Comparison of ENCODE assay signal across 27 cellular contexts in the genomic region with DNA sequence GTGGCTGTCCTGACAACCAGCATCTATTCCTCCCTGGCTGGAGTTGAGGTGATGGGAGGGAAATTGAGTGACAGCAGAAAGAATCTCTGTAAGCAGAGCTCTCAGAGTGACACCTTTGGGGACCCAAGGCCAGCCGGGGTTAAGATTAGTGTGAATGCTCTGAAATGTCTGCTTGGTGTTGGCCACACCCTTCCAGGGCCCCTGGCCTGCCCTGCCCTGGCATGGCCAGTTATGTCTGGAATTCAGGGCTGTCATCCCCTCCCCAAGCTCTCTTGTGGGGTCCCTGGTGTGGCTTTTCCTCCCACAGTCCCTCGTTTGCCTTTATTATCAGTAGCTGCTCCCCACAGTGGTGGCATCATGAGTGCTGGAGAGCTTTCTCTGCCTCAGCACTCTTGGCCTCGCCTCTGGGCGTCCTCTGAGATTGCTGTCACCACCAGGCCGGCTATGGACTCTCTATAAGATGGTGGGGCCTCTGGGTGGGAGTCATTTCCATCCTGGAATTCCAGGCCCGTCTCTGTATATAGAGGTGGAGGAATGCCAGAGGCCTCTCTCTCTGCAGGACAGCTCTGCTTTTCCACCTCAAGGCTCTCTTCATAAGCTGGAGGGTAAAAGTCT. TPM values are rescaled to one million over a fixed set of nuclear protein-coding genes. Genes with fewer than 3 reads are reported as not detected.
DNase-seq lines count a peak whose midpoint lies in the region; ATAC-seq and TF ChIP-seq lines count a peak whose summit lies in the region.
"Had no signal": no experiment of that assay in that cellular context is flagged by ENCODE, and none has a peak within 500 bp of the region (broad histone marks: within the 10 kb centered on the region; RNA-seq: fewer than 3 reads in every experiment).

No MANE protein-coding gene starts in this region.

- no peak overlapping the region for H4K91ac ChIP-seq in neuronal stem cell (ENCODE audit: low read depth, low read length, poor library complexity)

- H3K27ac ChIP-seq in esophagus muscularis mucosa (replicated peaks in 1 of 4): peak overlapping the region; percentile 85 to 89 (median 86)
- H3K27ac ChIP-seq in neuronal stem cell (replicated peaks; ENCODE audit: low read length): no peak overlapping the region
- H3K27ac ChIP-seq in tibial artery: peak overlapping the region; percentile 80 to 86
- no peak overlapping the region for H3K27ac ChIP-seq in substantia nigra (ENCODE audit: low read depth, low read length, poor library complexity, severe bottlenecking)
- H3K27ac ChIP-seq: body of pancreas, pancreas, PC-9 had no signal

- no peak overlapping the region for H2BK15ac ChIP-seq in neuronal stem cell (ENCODE audit: low read length)

- no peaks in the 10 kb centered on the region for H3K9me3 ChIP-seq in esophagus muscularis mucosa
- no peaks in the 10 kb centered on the region for H3K9me3 ChIP-seq in neuronal stem cell (replicated peaks in 1 of 2; ENCODE audit: control insufficient read depth in 2 of 2, insufficient read depth in 1 of 2, low read depth in 1 of 2, low read length in 2 of 2)
- H3K9me3 ChIP-seq in tibial artery: no peaks in the 10 kb centered on the region
- H3K9me3 ChIP-seq: body of pancreas, pancreas had no signal

- DNase-seq in esophagus muscularis mucosa (ENCODE audit: extremely low spot score) (no peak), left ventricle myocardium superior (peak; percentile 29), neuronal stem cell (ENCODE audit: low spot score) (no peak), tibial artery (no peak), substantia nigra (lab: John Stamatoyannopoulos, UW) (no peak), glomerular visceral epithelial cell (ENCODE audit: extremely low spot score) (no peak), GF-D8 (lab: John Stamatoyannopoulos, UW) (no peak)
- no peak for DNase-seq in activated CD4-positive, alpha-beta T cell treated with anti-CD3 and anti-CD28 coated beads, Interleukin-2, amount 50 U/mL, for 4 hours
- DNase-seq: activated CD4-positive, alpha-beta T cell treated with anti-CD3 and anti-CD28 coated beads, Interleukin-2, amount 50 U/mL, for 48 hours; activated naive CD4-positive, alpha-beta T cell; activated naive CD8-positive, alpha-beta T cell treated with anti-CD3 and anti-CD28 coated beads, Interleukin-2, amount 50 U/mL, for 24 hours; body of pancreas; CD4-positive, alpha-beta T cell; cerebellar nuclear complex; glutamatergic neuron; GOT3; HFFc6; islet precursor cell; pancreas; PC-9; T-helper 2 cell had no signal

- H3K4me3 ChIP-seq in esophagus muscularis mucosa (no peak overlapping the region), neuronal stem cell (ENCODE audit: low read length in 2 of 2) (no peak overlapping the region), tibial artery (no peak overlapping the region)
- H3K4me3 ChIP-seq: body of pancreas, pancreas, PC-9 had no signal

- no peak overlapping the region for H3K9ac ChIP-seq in neuronal stem cell (ENCODE audit: low read depth, low read length, poor library complexity)

- intact Hi-C loops in esophagus muscularis mucosa (cut with DNase I): no loop called here
- intact Hi-C loops in left ventricle myocardium superior (cut with micrococcal nuclease): no loop called here
- intact Hi-C loops in tibial artery (cut with DNase I; ENCODE audit: low total_unique reads): no loop called here

- H3K79me1 ChIP-seq in neuronal stem cell (ENCODE audit: low read depth, low read length): no peaks in the 10 kb centered on the region

- H2BK12ac ChIP-seq in neuronal stem cell (ENCODE audit: low read length): no peak overlapping the region

- no peak overlapping the region for H3K23ac ChIP-seq in neuronal stem cell (ENCODE audit: low read depth, low read length, poor library complexity)

- H2BK120ac ChIP-seq in neuronal stem cell (ENCODE audit: low read depth, low read length): no peak overlapping the region

- 59% methylated on average over 6 of the region's 6 CpGs for WGBS in esophagus muscularis mucosa
- no CpG with 5 or more reads among the region's 6 CpGs for WGBS in neuronal stem cell (ENCODE audit: extremely low coverage in 2 of 2, insufficient read length in 2 of 2, insufficient replicate concordance in 1 of 2), 2 donors

- H2AFZ ChIP-seq in neuronal stem cell (ENCODE audit: low read length): no peak overlapping the region
- H2AFZ ChIP-seq: PC-9 had no signal

- no peak overlapping the region for H3K4ac ChIP-seq in neuronal stem cell (ENCODE audit: low read length)

- ATAC-seq in left ventricle myocardium superior: peak; percentile 23
- ATAC-seq: activated naive CD8-positive, alpha-beta T cell treated with anti-CD3 and anti-CD28 coated beads, Interleukin-2, amount 50 U/mL, for 24 hours had no signal

- no peak for TF ChIP-seq EP300 in esophagus muscularis mucosa (IDR thresholded peaks at IDR 0.05)

- no peak overlapping the region for H2BK5ac ChIP-seq in neuronal stem cell (ENCODE audit: low read length)

- peaks cover 0 to 13% (median under 1%) of the 10 kb centered on the region in 4 donors for H3K36me3 ChIP-seq in esophagus muscularis mucosa
- no peaks in the 10 kb centered on the region for H3K36me3 ChIP-seq in neuronal stem cell (replicated peaks in 1 of 2; ENCODE audit: control insufficient read depth in 2 of 2, insufficient read depth in 2 of 2, low read length in 2 of 2)
- H3K36me3 ChIP-seq in tibial artery: no peaks in the 10 kb centered on the region
- H3K36me3 ChIP-seq: pancreas had no signal

- H3K4me1 ChIP-seq in esophagus muscularis mucosa: peaks cover 29 to 86% (median 69%) of the 10 kb centered on the region in 4 donors
- H3K4me1 ChIP-seq in neuronal stem cell (ENCODE audit: control insufficient read depth in 2 of 2, insufficient read depth in 1 of 2, low read depth in 1 of 2, low read length in 2 of 2): peaks cover 0 to 9% of the 10 kb centered on the region in 2 donors
- peaks cover 0 to 42% (median 18%) of the 10 kb centered on the region in 4 donors for H3K4me1 ChIP-seq in tibial artery
- H3K4me1 ChIP-seq: body of pancreas, pancreas had no signal

- no peak overlapping the region for H3K4me2 ChIP-seq in neuronal stem cell (ENCODE audit: insufficient read depth, low read length, poor library complexity, severe bottlenecking)
- H3K4me2 ChIP-seq: PC-9 had no signal

- TF ChIP-seq POLR2A in esophagus muscularis mucosa (IDR thresholded peaks at IDR 0.05; ENCODE audit: low read depth): no peak

- no peak overlapping the region for H3K14ac ChIP-seq in neuronal stem cell (ENCODE audit: low read length)

- no peak overlapping the region for H2AK5ac ChIP-seq in neuronal stem cell (ENCODE audit: low read depth, low read length)

- peak overlapping the region; percentile 16 for H3K18ac ChIP-seq in neuronal stem cell (ENCODE audit: low read length)

- TF ChIP-seq CTCF in esophagus muscularis mucosa (IDR thresholded peaks at IDR 0.05) (no peak), tibial artery (IDR thresholded peaks at IDR 0.05) (no peak)

- no peak overlapping the region for H4K8ac ChIP-seq in neuronal stem cell (ENCODE audit: low read depth, low read length)

- H3K27me3 ChIP-seq in esophagus muscularis mucosa: no peaks in the 10 kb centered on the region
- peaks cover 0 to 44% (median 0%) of the 10 kb centered on the region in 3 experiments for H3K27me3 ChIP-seq in neuronal stem cell (ENCODE audit: control insufficient read depth in 3 of 3, insufficient read depth in 3 of 3, low read depth in 1 of 3, low read length in 3 of 3)
- H3K27me3 ChIP-seq in tibial artery: no peaks in the 10 kb centered on the region
- H3K27me3 ChIP-seq: body of pancreas, pancreas had no signal

RNA-seq across cellular contexts. Expression of a gene that starts 3.7 kb away (rescaled TPM):
- under 1 TPM in 1 of 4 donors, not detected in 3; 0.34 TPM for total RNA-seq in esophagus muscularis mucosa
- total RNA-seq in left ventricle myocardium superior: not detected
- not detected for polyA plus RNA-seq in neuronal stem cell (2013, experiment 1 of 2)
- polyA plus RNA-seq in neuronal stem cell (2013, experiment 2 of 2): not detected
- total RNA-seq: A673; body of pancreas; CD4-positive, alpha-beta T cell; Daoy; HFFc6; HT1080; lower leg skin; neural crest cell; pancreas; PC-9; subcutaneous adipose tissue had no signal
- polyA plus RNA-seq: pancreas had no signal

Comparison
In these comparisons a context has a peak if more than half of its experiments do, and no peak if none do; other contexts are left out.
1. H3K27ac ChIP-seq: peak in esophagus muscularis mucosa (4 of 4) and tibial artery (2 of 2); none in neuronal stem cell (single experiment) and substantia nigra (single experiment).